Comparison of ENCODE assay signal across 12 cellular contexts in the genomic region with DNA sequence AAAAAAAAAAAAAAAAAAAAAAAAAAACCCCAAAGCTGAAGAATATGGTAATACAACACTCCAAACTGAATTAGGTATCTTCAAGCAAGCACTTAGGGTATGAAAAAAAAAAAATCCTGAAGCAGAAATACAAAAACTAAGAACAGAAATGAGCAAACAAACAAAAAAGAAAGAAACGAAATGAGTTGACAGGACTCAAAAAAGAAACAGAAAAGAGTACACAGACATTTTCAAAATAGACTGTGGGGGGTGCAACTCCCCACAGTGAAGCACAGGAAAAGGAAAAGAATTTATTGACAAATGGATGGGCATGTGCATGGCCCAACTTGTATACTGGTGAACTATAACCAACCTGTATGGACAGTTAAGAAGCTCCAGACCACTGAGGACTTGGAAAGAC.
DNase-seq lines count a peak whose midpoint lies in the region; ATAC-seq lines count a peak whose summit lies in the region.
"Had no signal": no experiment of that assay in that cellular context is flagged by ENCODE, and none has a peak within 500 bp of the region (broad histone marks: within the 10 kb centered on the region; RNA-seq: fewer than 3 reads in every experiment).

No MANE protein-coding gene starts in this region.

- peaks cover 62% of the 10 kb centered on the region for H3K4me1 Mint-ChIP-seq in activated naive CD4-positive, alpha-beta T cell treated with anti-CD3 and anti-CD28 coated beads, Interleukin-2, amount 10 ng/mL, durations not matched to agents 7 days and 5 days
- peaks cover 64% of the 10 kb centered on the region for H3K4me1 Mint-ChIP-seq in T-helper 1 cell treated with Interleukin-12 subunit alpha and Interleukin-12 subunit beta and Interleukin-4 antibody, amounts not matched to agents 30 μg/mL and 1 μg/mL, for 36 hours (ENCODE audit: low read depth)
- H3K4me1 Mint-ChIP-seq in stimulated activated naive CD8-positive, alpha-beta T cell treated with anti-CD3 and anti-CD28 coated beads, Interleukin-15, amount 100 ng/mL, for 72 hours, result peaks cover 64% of the 10 kb centered on the region

- no peaks in the 10 kb centered on the region for H3K27me3 Mint-ChIP-seq in activated naive CD4-positive, alpha-beta T cell treated with anti-CD3 and anti-CD28 coated beads, Interleukin-2, amount 10 ng/mL, durations not matched to agents 7 days and 5 days
- no peaks in the 10 kb centered on the region for H3K27me3 Mint-ChIP-seq in T-helper 1 cell treated with Interleukin-12 subunit alpha and Interleukin-12 subunit beta and Interleukin-4 antibody, amounts not matched to agents 30 μg/mL and 1 μg/mL, for 36 hours (ENCODE audit: low read depth)
- no peaks in the 10 kb centered on the region for H3K27me3 Mint-ChIP-seq in stimulated activated naive CD8-positive, alpha-beta T cell treated with anti-CD3 and anti-CD28 coated beads, Interleukin-15, amount 100 ng/mL, for 72 hours

- CTCF ChIA-PET in activated naive CD4-positive, alpha-beta T cell treated with anti-CD3 and anti-CD28 coated beads, Interleukin-2, amount 10 ng/mL, durations not matched to agents 7 days and 5 days (lab: Charles Lee), result interaction anchor here (0.7 to 2.9 kb wide), 9 partner anchors 17 to 137 kb away, joined by 3 to 13 read pairs (median 3); no protein-coding TSS in a partner anchor

- no peaks in the 10 kb centered on the region for H3K9me3 Mint-ChIP-seq in activated naive CD4-positive, alpha-beta T cell treated with anti-CD3 and anti-CD28 coated beads, Interleukin-2, amount 10 ng/mL, durations not matched to agents 7 days and 5 days
- no peaks in the 10 kb centered on the region for H3K9me3 Mint-ChIP-seq in T-helper 1 cell treated with Interleukin-12 subunit alpha and Interleukin-12 subunit beta and Interleukin-4 antibody, amounts not matched to agents 30 μg/mL and 1 μg/mL, for 36 hours
- H3K9me3 Mint-ChIP-seq in stimulated activated naive CD8-positive, alpha-beta T cell treated with anti-CD3 and anti-CD28 coated beads, Interleukin-15, amount 100 ng/mL, for 72 hours, result peaks cover 0 to 4% of the 10 kb centered on the region in 2 donors

- DNase-seq in activated naive CD4-positive, alpha-beta T cell treated with anti-CD3 and anti-CD28 coated beads, Interleukin-2, amount 10 ng/mL, durations not matched to agents 7 days and 5 days, result no peak
- DNase-seq in activated naive CD4-positive, alpha-beta T cell (lab: John Stamatoyannopoulos, UW), result no peak
- DNase-seq in stimulated activated naive CD8-positive, alpha-beta T cell treated with anti-CD3 and anti-CD28 coated beads, Interleukin-15, amount 100 ng/mL, for 72 hours, result no peak
- DNase-seq in DMS153 treated with DMSO at 0.1 percent for 48 hours (lab: John Stamatoyannopoulos, UW; ENCODE audit: unreplicated experiment), result no peak
- DNase-seq in GF-D8 (lab: John Stamatoyannopoulos, UW), result no peak
- DNase-seq: cerebellar nuclear complex, NCI-H2227 treated with DMSO at 0.1 percent for 48 hours, occipital lobe, uterus had no signal

- ATAC-seq in HG02840 (IDR thresholded peaks at IDR 0.05; ENCODE audit: low FRiP score, unreplicated experiment) (peak; percentile 56), HG03139 (IDR thresholded peaks at IDR 0.05; ENCODE audit: unreplicated experiment) (no peak)
- ATAC-seq in stimulated activated naive CD8-positive, alpha-beta T cell treated with anti-CD3 and anti-CD28 coated beads, Interleukin-15, amount 100 ng/mL, for 72 hours, result peak; percentile 64

- peaks cover 51% of the 10 kb centered on the region for H3K36me3 Mint-ChIP-seq in activated naive CD4-positive, alpha-beta T cell treated with anti-CD3 and anti-CD28 coated beads, Interleukin-2, amount 10 ng/mL, durations not matched to agents 7 days and 5 days
- peaks cover 37% of the 10 kb centered on the region for H3K36me3 Mint-ChIP-seq in T-helper 1 cell treated with Interleukin-12 subunit alpha and Interleukin-12 subunit beta and Interleukin-4 antibody, amounts not matched to agents 30 μg/mL and 1 μg/mL, for 36 hours (ENCODE audit: low read depth)

- H3K27ac Mint-ChIP-seq in activated naive CD4-positive, alpha-beta T cell treated with anti-CD3 and anti-CD28 coated beads, Interleukin-2, amount 10 ng/mL, durations not matched to agents 7 days and 5 days, result peak overlapping the region; percentile 16
- peak overlapping the region; percentile 56 for H3K27ac Mint-ChIP-seq in T-helper 1 cell treated with Interleukin-12 subunit alpha and Interleukin-12 subunit beta and Interleukin-4 antibody, amounts not matched to agents 30 μg/mL and 1 μg/mL, for 36 hours
- peak overlapping the region in 1 of 2 donors; percentile 62 for H3K27ac Mint-ChIP-seq in stimulated activated naive CD8-positive, alpha-beta T cell treated with anti-CD3 and anti-CD28 coated beads, Interleukin-15, amount 100 ng/mL, for 72 hours

- H3K4me3 Mint-ChIP-seq in activated naive CD4-positive, alpha-beta T cell treated with anti-CD3 and anti-CD28 coated beads, Interleukin-2, amount 10 ng/mL, durations not matched to agents 7 days and 5 days, result no peak overlapping the region
- H3K4me3 Mint-ChIP-seq in T-helper 1 cell treated with Interleukin-12 subunit alpha and Interleukin-12 subunit beta and Interleukin-4 antibody, amounts not matched to agents 30 μg/mL and 1 μg/mL, for 36 hours, result peak overlapping the region; percentile 22
- H3K4me3 Mint-ChIP-seq in stimulated activated naive CD8-positive, alpha-beta T cell treated with anti-CD3 and anti-CD28 coated beads, Interleukin-15, amount 100 ng/mL, for 72 hours, result peak overlapping the region in 1 of 2 donors; percentile 41
